In genomic region chr4:109148577-109149075, GRCh38 we compare ENCODE assay signal across 20 cellular contexts.
DNase-seq lines count a peak whose midpoint lies in the region; ATAC-seq, FAIRE-seq and TF ChIP-seq lines count a peak whose summit lies in the region.
"Had no signal": no experiment of that assay in that cellular context is flagged by ENCODE, and none has a peak within 500 bp of the region (broad histone marks: within the 10 kb centered on the region; RNA-seq: fewer than 3 reads in every experiment).

No MANE protein-coding gene starts in this region.

- H2AFZ ChIP-seq in K562 (ENCODE audit: low read depth, low read length) = peak overlapping the region; percentile 79
- peak overlapping the region; percentile 27 for H2AFZ ChIP-seq in mesenchymal stem cell (ENCODE audit: low read depth, low read length)
- H2AFZ ChIP-seq in neuronal stem cell (ENCODE audit: low read length) = no peak overlapping the region
- H2AFZ ChIP-seq in osteoblast (ENCODE audit: low read length) = no peak overlapping the region
- H2AFZ ChIP-seq: GM23248 had no signal

- peak; percentile 96 for ATAC-seq in K562
- ATAC-seq in GM18858 (IDR thresholded peaks at IDR 0.05; ENCODE audit: unreplicated experiment) = no peak
- ATAC-seq: CD8-positive, alpha-beta T cell; HCT116 had no signal

- H3K79me1 ChIP-seq in mesenchymal stem cell (replicated peaks; ENCODE audit: low read length, poor library complexity, severe bottlenecking) (no peaks in the 10 kb centered on the region), neuronal stem cell (ENCODE audit: low read depth, low read length) (no peaks in the 10 kb centered on the region)

- H2AK5ac ChIP-seq in mesenchymal stem cell (ENCODE audit: low read length, severe bottlenecking) = no peak overlapping the region
- no peak overlapping the region for H2AK5ac ChIP-seq in neuronal stem cell (ENCODE audit: low read depth, low read length)

- peak; percentile 68 to 87 (median 78) for DNase-seq in K562 (ENCODE audit: extremely low read depth in 1 of 4, low spot score in 3 of 4)
- no peak for DNase-seq in mesenchymal stem cell
- no peak for DNase-seq in neuronal stem cell (ENCODE audit: low spot score)
- DNase-seq in dorsolateral prefrontal cortex = no peak
- DNase-seq in osteoblast (ENCODE audit: insufficient read length, low spot score, missing footprints) = no peak
- DNase-seq: Caco-2; CD4-positive, CD25-positive, alpha-beta regulatory T cell; CD8-positive, alpha-beta T cell; DMS153; DND-41; GM23248; H9 had no signal

- H3K9me1 ChIP-seq in K562 (ENCODE audit: control insufficient read depth, insufficient read depth, low read length) = no peaks in the 10 kb centered on the region

- TF ChIP-seq CTCF in K562 (IDR thresholded peaks at IDR 0.05 in 2 of 3, conservative IDR thresholded peaks at IDR 0.05 in 1 of 3; ENCODE audit: insufficient read depth in 2 of 3, low read depth in 1 of 3, low read length in 3 of 3) (no peak), dorsolateral prefrontal cortex (IDR thresholded peaks at IDR 0.05 in 54 of 56, conservative IDR thresholded peaks at IDR 0.05 in 2 of 56; ENCODE audit: low read depth in 1 of 56, partially characterized antibody in 56 of 56) (no peak), osteoblast (IDR thresholded peaks at IDR 0.05; ENCODE audit: extremely low read depth, low read depth, low read length) (no peak)

- CTCF ChIA-PET in K562 (lab: Yijun Ruan, JAX; ENCODE audit: low intra/inter-chr PET ratio) = no interaction called here

- H4K8ac ChIP-seq in mesenchymal stem cell (ENCODE audit: low read length) = no peak overlapping the region
- H4K8ac ChIP-seq in neuronal stem cell (ENCODE audit: low read depth, low read length) = no peak overlapping the region

- in situ Hi-C loops in K562 (cut with MboI) = no loop called here

- no peak overlapping the region for H3K18ac ChIP-seq in mesenchymal stem cell (ENCODE audit: low read depth in 1 of 2, low read length in 2 of 2)
- peak overlapping the region; percentile 20 for H3K18ac ChIP-seq in neuronal stem cell (ENCODE audit: low read length)

- no peaks in the 10 kb centered on the region for H3K79me2 ChIP-seq in K562 (ENCODE audit: control insufficient read depth, insufficient read depth, low read length)
- no peaks in the 10 kb centered on the region for H3K79me2 ChIP-seq in osteoblast (ENCODE audit: insufficient read depth, low read length)

- peak overlapping the region in 1 of 2 experiments; percentile 80 for H3K23ac ChIP-seq in mesenchymal stem cell (ENCODE audit: low read length in 2 of 2)
- no peak overlapping the region for H3K23ac ChIP-seq in neuronal stem cell (ENCODE audit: low read depth, low read length, poor library complexity)

- peak; percentile 92 for FAIRE-seq in K562 (lab: Jason Lieb, UNC)
- FAIRE-seq: A204.1, G401.6, GM12892, GM19239 had no signal

- H2BK120ac ChIP-seq in mesenchymal stem cell (ENCODE audit: low read depth, low read length) = no peak overlapping the region
- H2BK120ac ChIP-seq in neuronal stem cell (ENCODE audit: low read depth, low read length) = no peak overlapping the region

- H3K4ac ChIP-seq in mesenchymal stem cell (ENCODE audit: low read depth in 1 of 2, low read length in 2 of 2) = no peak overlapping the region
- H3K4ac ChIP-seq in neuronal stem cell (ENCODE audit: low read length) = no peak overlapping the region

- H2BK15ac ChIP-seq in mesenchymal stem cell (ENCODE audit: low read depth, poor library complexity, severe bottlenecking) (no peak overlapping the region), neuronal stem cell (ENCODE audit: low read length) (no peak overlapping the region)

- peak overlapping the region; percentile 64 for H3K27ac ChIP-seq in K562 (ENCODE audit: extremely low read depth, low read depth, low read length)
- no peak overlapping the region for H3K27ac ChIP-seq in mesenchymal stem cell (ENCODE audit: low read length, poor library complexity, severe bottlenecking)
- H3K27ac ChIP-seq in neuronal stem cell (replicated peaks; ENCODE audit: low read length) = no peak overlapping the region
- no peak overlapping the region for H3K27ac ChIP-seq in dorsolateral prefrontal cortex
- H3K27ac ChIP-seq in osteoblast (ENCODE audit: low read depth, low read length) = no peak overlapping the region
- H3K27ac ChIP-seq: BLaER1, C4-2B, GM23248 had no signal

- H3K9me3 ChIP-seq in K562 (replicated peaks; ENCODE audit: control insufficient read depth, insufficient read depth, low read depth, low read length) = no peaks in the 10 kb centered on the region
- no peaks in the 10 kb centered on the region for H3K9me3 ChIP-seq in mesenchymal stem cell (ENCODE audit: control insufficient read depth, low read length)
- no peaks in the 10 kb centered on the region for H3K9me3 ChIP-seq in neuronal stem cell (replicated peaks in 1 of 2; ENCODE audit: control insufficient read depth in 2 of 2, insufficient read depth in 1 of 2, low read depth in 1 of 2, low read length in 2 of 2)
- no peaks in the 10 kb centered on the region for H3K9me3 ChIP-seq in osteoblast (ENCODE audit: low read depth, low read length)
- H3K9me3 ChIP-seq: BLaER1, Caco-2 had no signal

- 0% methylated on average over 2 of the region's 2 CpGs for WGBS in K562 (ENCODE audit: insufficient coverage, low coverage, missing lambda C conversion rate)
- WGBS in mesenchymal stem cell = 89% methylated on average over 2 of the region's 2 CpGs
- WGBS in neuronal stem cell (ENCODE audit: extremely low coverage in 2 of 2, insufficient read length in 2 of 2, insufficient replicate concordance in 1 of 2), 2 donors = no CpG with 5 or more reads among the region's 2 CpGs

- H4K91ac ChIP-seq in mesenchymal stem cell (ENCODE audit: low read length) = no peak overlapping the region
- no peak overlapping the region for H4K91ac ChIP-seq in neuronal stem cell (ENCODE audit: low read depth, low read length, poor library complexity)

- peak; percentile 76 for TF ChIP-seq EP300 in K562 (IDR thresholded peaks at IDR 0.05; ENCODE audit: low read length)

- H3K9ac ChIP-seq in K562 (ENCODE audit: insufficient read depth in 1 of 2, low read depth in 2 of 2, low read length in 2 of 2) (peak overlapping the region in 1 of 2 experiments; percentile 21; a peak in 2 of 4 replicates), mesenchymal stem cell (ENCODE audit: low read length) (no peak overlapping the region), neuronal stem cell (ENCODE audit: low read depth, low read length, poor library complexity) (no peak overlapping the region)
- H3K9ac ChIP-seq: BLaER1, GM23248 had no signal

- H3K4me1 ChIP-seq in K562 (replicated peaks in 1 of 2; ENCODE audit: control insufficient read depth in 2 of 2, insufficient read depth in 2 of 2, low read length in 2 of 2) (peaks cover 6 to 21% of the 10 kb centered on the region in 2 experiments; a peak in 3 of 5 replicates), mesenchymal stem cell (ENCODE audit: control insufficient read depth, insufficient read depth, low read depth, low read length) (no peaks in the 10 kb centered on the region), neuronal stem cell (ENCODE audit: control insufficient read depth in 2 of 2, insufficient read depth in 1 of 2, low read depth in 1 of 2, low read length in 2 of 2) (peaks cover 0 to 6% of the 10 kb centered on the region in 2 donors), osteoblast (ENCODE audit: insufficient read depth, low read length) (no peaks in the 10 kb centered on the region)
- H3K4me1 ChIP-seq: BLaER1, Caco-2 had no signal

- H2BK5ac ChIP-seq in mesenchymal stem cell (ENCODE audit: low read depth, low read length, poor library complexity, severe bottlenecking) (no peak overlapping the region), neuronal stem cell (ENCODE audit: low read length) (no peak overlapping the region)

- intact Hi-C loops in K562 (cut with micrococcal nuclease) = no loop called here
- intact Hi-C loops in dorsolateral prefrontal cortex (cut with DNase I) = no loop called here

- no peaks in the 10 kb centered on the region; the same call in 2 of the 3 replicates for H3K36me3 ChIP-seq in K562 (ENCODE audit: control insufficient read depth, insufficient read depth, low read length)
- no peaks in the 10 kb centered on the region for H3K36me3 ChIP-seq in mesenchymal stem cell (ENCODE audit: control insufficient read depth in 1 of 2, insufficient read depth in 2 of 2, low read depth in 1 of 2, low read length in 2 of 2)
- H3K36me3 ChIP-seq in neuronal stem cell (replicated peaks in 1 of 2; ENCODE audit: control insufficient read depth in 2 of 2, insufficient read depth in 2 of 2, low read length in 2 of 2) = no peaks in the 10 kb centered on the region
- H3K36me3 ChIP-seq in osteoblast (ENCODE audit: insufficient read depth, low read length) = no peaks in the 10 kb centered on the region
- H3K36me3 ChIP-seq: BLaER1 had no signal

- H2BK12ac ChIP-seq in mesenchymal stem cell (ENCODE audit: low read length in 2 of 2) (no peak overlapping the region), neuronal stem cell (ENCODE audit: low read length) (no peak overlapping the region)

- TF ChIP-seq POLR2A in K562 (conservative IDR thresholded peaks at IDR 0.05) = no peak

- peak overlapping the region in 1 of 2 experiments; percentile 71 for H3K14ac ChIP-seq in mesenchymal stem cell (ENCODE audit: low read length in 2 of 2)
- H3K14ac ChIP-seq in neuronal stem cell (ENCODE audit: low read length) = no peak overlapping the region

- peak overlapping the region; percentile 68 for H3K4me2 ChIP-seq in K562 (ENCODE audit: insufficient read depth, low read length)
- no peak overlapping the region for H3K4me2 ChIP-seq in mesenchymal stem cell (ENCODE audit: low read length, poor library complexity, severe bottlenecking)
- H3K4me2 ChIP-seq in neuronal stem cell (ENCODE audit: insufficient read depth, low read length, poor library complexity, severe bottlenecking) = no peak overlapping the region
- H3K4me2 ChIP-seq in osteoblast (ENCODE audit: insufficient read depth, low read length) = no peak overlapping the region
- H3K4me2 ChIP-seq: BLaER1 had no signal

- peak; percentile 6 to 18; a peak in 1 of 4 replicates for TF ChIP-seq RAD21 in K562 (CRISPR knock-in tag; conservative IDR thresholded peaks at IDR 0.05 in 1 of 2, IDR thresholded peaks at IDR 0.05 in 1 of 2)

- no peak overlapping the region; the same call in 1 of the 2 replicates for H3K4me3 ChIP-seq in K562
- H3K4me3 ChIP-seq in mesenchymal stem cell (ENCODE audit: insufficient read depth in 1 of 2, low read depth in 1 of 2, low read length in 2 of 2) = no peak overlapping the region
- H3K4me3 ChIP-seq in neuronal stem cell (ENCODE audit: low read length in 2 of 2) = no peak overlapping the region
- no peak overlapping the region for H3K4me3 ChIP-seq in dorsolateral prefrontal cortex
- H3K4me3 ChIP-seq in osteoblast (ENCODE audit: insufficient read depth, low read length) = no peak overlapping the region
- H3K4me3 ChIP-seq: BLaER1, GM23248 had no signal

- no TSS peak for BruUV-seq in K562 (replicated peaks; lab: Mats Ljungman, UMichigan)

- POLR2A ChIA-PET in K562 (lab: Yijun Ruan, JAX) = interaction anchor here (0.7 kb wide), 1 partner anchor 11 kb away, joined by 3 read pairs; no protein-coding TSS in a partner anchor

- H4K20me1 ChIP-seq in K562 (replicated peaks; ENCODE audit: control insufficient read depth, insufficient read depth, low read length) (no peaks in the 10 kb centered on the region), osteoblast (ENCODE audit: insufficient read depth, low read length) (no peaks in the 10 kb centered on the region)
- H4K20me1 ChIP-seq: BLaER1 had no signal

- H3K27me3 ChIP-seq in K562 (ENCODE audit: control insufficient read depth in 2 of 2, insufficient read depth in 2 of 2, low read length in 2 of 2) = no peaks in the 10 kb centered on the region; a peak in 1 of 5 replicates
- H3K27me3 ChIP-seq in mesenchymal stem cell (ENCODE audit: control insufficient read depth in 1 of 2, insufficient read depth in 1 of 2, low read length in 2 of 2) = no peaks in the 10 kb centered on the region
- no peaks in the 10 kb centered on the region for H3K27me3 ChIP-seq in neuronal stem cell (ENCODE audit: control insufficient read depth in 3 of 3, insufficient read depth in 3 of 3, low read depth in 1 of 3, low read length in 3 of 3)
- peaks cover 0 to 18% (median 0%) of the 10 kb centered on the region in 45 donors for H3K27me3 ChIP-seq in dorsolateral prefrontal cortex
- no peaks in the 10 kb centered on the region for H3K27me3 ChIP-seq in osteoblast (ENCODE audit: insufficient read depth, low read length)
- H3K27me3 ChIP-seq: BLaER1 had no signal

Comparison
In these comparisons a context has a peak if more than half of its experiments do, and no peak if none do; other contexts are left out.
1. DNase-seq: peak in K562 (4 of 4); none in mesenchymal stem cell (single experiment), neuronal stem cell (single experiment), dorsolateral prefrontal cortex (0 of 10) and osteoblast (single experiment).
2. H2AFZ ChIP-seq: peak in K562 (single experiment) and mesenchymal stem cell (single experiment); none in neuronal stem cell (single experiment) and osteoblast (single experiment).